In genomic region chr13:113122571-113123225, GRCh38 we compare ENCODE assay signal across 9 cellular contexts. TPM values are rescaled to one million over a fixed set of nuclear protein-coding genes. Genes with fewer than 3 reads are reported as not detected.
A peak's percentile ranks its signal among the peaks of the same experiment; 100 is the strongest.
DNase-seq lines count a peak whose midpoint lies in the region; TF ChIP-seq lines count a peak whose summit lies in the region.
"Had no signal": no experiment of that assay in that cellular context is flagged by ENCODE, and none has a peak within 500 bp of the region (broad histone marks: within the 10 kb centered on the region; RNA-seq: fewer than 3 reads in every experiment).

Gene F10 (plus strand): TSS chr13:113122799. CDS start chr13:113122856, 57 bp downstream.

- H3K4me3 ChIP-seq in lower leg skin (ENCODE audit: low read depth, poor library complexity, severe bottlenecking) (no peak within 1 kb of the TSS), suprapubic skin (peak within 1 kb of the TSS; percentile 33)

- peaks cover 8% of the 10 kb centered on the region for H3K4me1 ChIP-seq in suprapubic skin

- no peak for TF ChIP-seq POLR2A in lower leg skin (IDR thresholded peaks at IDR 0.05)
- TF ChIP-seq POLR2A in suprapubic skin (IDR thresholded peaks at IDR 0.05) = no peak

- DNase-seq in HuH-7 (ENCODE audit: low spot score) (peak; percentile 99), dermis blood vessel endothelial cell (peak; percentile 22), lower leg skin (ENCODE audit: low spot score in 2 of 2) (peak; percentile 56 to 94), suprapubic skin (ENCODE audit: low spot score in 2 of 2) (peak in 1 of 2 donors; percentile 80), DMS79 (lab: John Stamatoyannopoulos, UW) (no peak), D341Med (ENCODE audit: low spot score) (no peak), NCI-H226 (no peak), nucleus accumbens (lab: John Stamatoyannopoulos, UW) (no peak)

- TF ChIP-seq EP300 in suprapubic skin (IDR thresholded peaks at IDR 0.05) = no peak

- H3K27me3 ChIP-seq in suprapubic skin = peaks cover 4% of the 10 kb centered on the region

- intact Hi-C loops in lower leg skin (cut with DNase I; ENCODE audit: low total_unique reads) = no loop called here

- WGBS in lower leg skin, 2 donors = 42 to 55% methylated on average over 19 to 22 of the region's 22 CpGs
- WGBS in suprapubic skin = 33% methylated on average over 11 of the region's 22 CpGs

- no peaks in the 10 kb centered on the region for H3K9me3 ChIP-seq in suprapubic skin

- H3K36me3 ChIP-seq in suprapubic skin = no peaks in the 10 kb centered on the region

- H3K27ac ChIP-seq in suprapubic skin = peak within 1 kb of the TSS; percentile 53
- H3K27ac ChIP-seq: HL-60 had no signal

- TF ChIP-seq CTCF in lower leg skin (IDR thresholded peaks at IDR 0.05) = no peak
- no peak for TF ChIP-seq CTCF in suprapubic skin (IDR thresholded peaks at IDR 0.05)

RNA-seq across cellular contexts. Expression of gene F10, which starts in this region (rescaled TPM):
- total RNA-seq in dermis blood vessel endothelial cell (not detected in 2 replicates), lower leg skin (10 to 100 TPM in 1 of 4 donors, 1 to 10 TPM in 3; 6.5 to 31.0 (median 9.3) TPM), suprapubic skin (1 to 10 TPM; 4.9 to 7.8 (median 6.7) TPM)

Comparison
In these comparisons a context has a peak if more than half of its experiments do, and no peak if none do; other contexts are left out.
1. Peak in DNase-seq in dermis blood vessel endothelial cell; RNA of the gene not detected or under 1 TPM.
2. DNase-seq: peak in HuH-7 (single experiment) and lower leg skin (2 of 2); none in DMS79 (single experiment), D341Med (single experiment), NCI-H226 (single experiment) and nucleus accumbens (0 of 56).